ENCODE assay signal across 1 cellular context in genomic region chr7:75423481-75423880, GRCh38. TPM values are rescaled to one million over a fixed set of nuclear protein-coding genes. Genes with fewer than 3 reads are reported as not detected.
"Had no signal": no experiment of that assay in that cellular context is flagged by ENCODE, and none has a peak within 500 bp of the region (broad histone marks: within the 10 kb centered on the region; RNA-seq: fewer than 3 reads in every experiment).

No MANE protein-coding gene starts in this region.

RNA-seq across cellular contexts. Expression of gene TRIM73, which starts 28.1 kb away (rescaled TPM):
- total RNA-seq: kidney epithelial cell had no signal
